ENCODE assay signal across 8 cellular contexts in the genomic region with DNA sequence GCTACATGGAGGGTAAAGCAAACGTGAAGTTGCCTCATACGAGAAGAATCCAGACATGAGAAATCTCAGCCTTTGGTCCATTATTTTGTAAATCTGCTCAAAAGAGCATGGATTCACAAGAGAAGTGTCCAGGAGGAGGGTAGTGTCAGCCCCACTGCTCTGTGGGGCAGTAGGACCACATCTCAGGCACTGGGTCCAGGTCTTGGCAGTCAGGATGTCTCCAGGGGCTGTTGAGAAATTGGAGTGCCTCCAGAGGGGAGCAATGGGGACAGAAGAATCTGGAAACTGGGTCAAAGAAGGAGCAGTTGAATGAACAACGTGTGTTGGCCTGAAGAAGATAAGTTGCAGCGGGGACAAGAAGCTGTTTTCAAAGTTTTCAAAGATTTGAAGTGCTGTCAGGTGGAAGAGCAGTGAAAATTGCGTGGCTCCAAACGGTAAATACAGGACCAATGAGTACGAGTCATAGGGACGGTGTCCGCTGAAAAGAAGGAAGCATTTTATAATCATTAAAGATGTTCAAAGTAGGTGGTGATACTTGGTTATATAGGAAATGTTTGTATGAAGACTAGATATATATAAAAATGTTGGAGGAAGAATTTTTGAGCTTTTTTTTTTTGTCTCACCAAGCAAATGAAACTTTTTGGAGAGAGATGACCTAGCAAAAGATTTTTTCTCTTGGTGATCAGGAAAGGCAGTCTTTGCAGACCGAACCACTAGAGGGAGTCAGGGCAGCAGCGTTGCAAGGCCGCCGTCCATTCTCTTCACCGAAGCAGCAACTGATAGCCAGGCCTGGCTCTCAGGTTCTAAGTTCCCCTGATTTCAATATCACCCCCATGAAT. TPM values are rescaled to one million over a fixed set of nuclear protein-coding genes. Genes with fewer than 3 reads are reported as not detected.
DNase-seq lines count a peak whose midpoint lies in the region; ATAC-seq and TF ChIP-seq lines count a peak whose summit lies in the region.

No MANE protein-coding gene starts in this region.

- POLR2A ChIA-PET in PC-9 (lab: Charles Lee; ENCODE audit: unreplicated experiment), result interaction anchor here (0.6 kb wide), 1 partner anchor 271 kb away, joined by 6 read pairs; no protein-coding TSS in a partner anchor

- no TSS peak for BruUV-seq in PC-9 (replicated peaks; lab: Mats Ljungman, UMichigan)

- H3K27ac Mint-ChIP-seq in activated T-cell treated with anti-CD3 and anti-CD28 coated beads, Interleukin-2, amount 50 U/mL, for 24 hours, result no peak overlapping the region
- no peak overlapping the region for H3K27ac Mint-ChIP-seq in nephron progenitor cell

- H3K4me1 Mint-ChIP-seq in activated T-cell treated with anti-CD3 and anti-CD28 coated beads, Interleukin-2, amount 50 U/mL, for 24 hours (ENCODE audit: low read depth), result peaks cover 19% of the 10 kb centered on the region
- H3K4me1 Mint-ChIP-seq in nephron progenitor cell, result peaks cover 14% of the 10 kb centered on the region

- H3K4me2 ChIP-seq in PC-9, result no peak overlapping the region
- no peak overlapping the region for H3K4me2 ChIP-seq in fibroblast of lung (ENCODE audit: extremely low read depth, insufficient read depth, low read length)

- H4K20me1 ChIP-seq in PC-9 (ENCODE audit: insufficient read depth), result no peaks in the 10 kb centered on the region
- H4K20me1 ChIP-seq in fibroblast of lung (ENCODE audit: control insufficient read depth, extremely low read depth, insufficient read depth, low read length), result no peaks in the 10 kb centered on the region

- no peaks in the 10 kb centered on the region for H3K9me3 ChIP-seq in PC-9 (ENCODE audit: insufficient read depth, low read depth)
- H3K9me3 ChIP-seq in fibroblast of lung (ENCODE audit: control insufficient read depth, insufficient read depth, low read depth, low read length), result no peaks in the 10 kb centered on the region

- no peak overlapping the region for H3K27ac ChIP-seq in PC-9
- H3K27ac ChIP-seq in fibroblast of lung (ENCODE audit: insufficient read depth, low read length), result no peak overlapping the region

- H3K9me3 Mint-ChIP-seq in activated T-cell treated with anti-CD3 and anti-CD28 coated beads, Interleukin-2, amount 50 U/mL, for 24 hours, result no peaks in the 10 kb centered on the region
- no peaks in the 10 kb centered on the region for H3K9me3 Mint-ChIP-seq in nephron progenitor cell

- no peak overlapping the region for H3K9ac ChIP-seq in fibroblast of lung (ENCODE audit: insufficient read depth, low read length)

- no peaks in the 10 kb centered on the region for H3K4me1 ChIP-seq in PC-9 (replicated peaks; ENCODE audit: insufficient read depth)
- peaks cover 6% of the 10 kb centered on the region for H3K4me1 ChIP-seq in fibroblast of lung (ENCODE audit: control insufficient read depth, extremely low read depth, insufficient read depth, low read length)

- DNase-seq in DMS53 treated with DMSO at 0.1 percent for 48 hours (lab: John Stamatoyannopoulos, UW; ENCODE audit: unreplicated experiment), result peak; percentile 63
- peak; percentile 39 to 56 for DNase-seq in PC-9
- DNase-seq in activated T-cell treated with anti-CD3 and anti-CD28 coated beads, Interleukin-2, amount 50 U/mL, for 24 hours, result peak; percentile 49
- peak; percentile 69 to 84 for DNase-seq in fibroblast of lung (ENCODE audit: low read depth in 2 of 2)
- DNase-seq in nephron progenitor cell, result peak; percentile 68
- DNase-seq in stromal cell of bone marrow (ENCODE audit: low read depth), result peak; percentile 58

- H3K27me3 ChIP-seq in PC-9 (ENCODE audit: insufficient read depth, low read depth), result no peaks in the 10 kb centered on the region
- H3K27me3 ChIP-seq in fibroblast of lung (ENCODE audit: control insufficient read depth, insufficient read depth, low read length), result no peaks in the 10 kb centered on the region

- no peaks in the 10 kb centered on the region for H3F3A ChIP-seq in PC-9 (ENCODE audit: insufficient read depth, low read depth)

- no peaks in the 10 kb centered on the region for H3K36me3 Mint-ChIP-seq in activated T-cell treated with anti-CD3 and anti-CD28 coated beads, Interleukin-2, amount 50 U/mL, for 24 hours (ENCODE audit: low read depth)
- peaks cover 17% of the 10 kb centered on the region for H3K36me3 Mint-ChIP-seq in nephron progenitor cell (ENCODE audit: low read depth)

- intact Hi-C loops in PC-9 (cut with micrococcal nuclease; ENCODE audit: unreplicated experiment), result loop anchor here (1.0 to 5.0 kb wide), 4 partner anchors 95 to 348 kb away; a partner anchor contains a TSS

- H3K9me2 ChIP-seq in PC-9 (ENCODE audit: insufficient read depth), result no peaks in the 10 kb centered on the region

- TF ChIP-seq CTCF in PC-9 (conservative IDR thresholded peaks at IDR 0.05) (peak; percentile 86), fibroblast of lung (conservative IDR thresholded peaks at IDR 0.05 in 1 of 2, IDR thresholded peaks at IDR 0.05 in 1 of 2; ENCODE audit: low read depth in 1 of 2, low read length in 2 of 2) (peak; percentile 90 to 93), nephron progenitor cell (IDR thresholded peaks at IDR 0.05) (peak; percentile 83)

- ATAC-seq in HG03565 (IDR thresholded peaks at IDR 0.05; ENCODE audit: unreplicated experiment) (peak; percentile 49), HG03196 (IDR thresholded peaks at IDR 0.05; ENCODE audit: unreplicated experiment) (no peak)

- H2AFZ ChIP-seq in PC-9, result no peak overlapping the region
- H2AFZ ChIP-seq in fibroblast of lung (ENCODE audit: low read length), result no peak overlapping the region

- H3K36me3 ChIP-seq in PC-9 (ENCODE audit: low read depth) (no peaks in the 10 kb centered on the region), fibroblast of lung (ENCODE audit: control insufficient read depth, insufficient read depth, low read length) (no peaks in the 10 kb centered on the region)

- CTCF ChIA-PET in PC-9 (lab: Charles Lee), result interaction anchor here (0.6 to 1.7 kb wide), 4 partner anchors 277 to 415 kb away, joined by 3 to 8 read pairs (median 4); a partner anchor contains a TSS

- no peak overlapping the region for H3K4me3 Mint-ChIP-seq in activated T-cell treated with anti-CD3 and anti-CD28 coated beads, Interleukin-2, amount 50 U/mL, for 24 hours
- H3K4me3 Mint-ChIP-seq in nephron progenitor cell, result no peak overlapping the region

- H3K79me2 ChIP-seq in PC-9 (ENCODE audit: low read depth), result no peaks in the 10 kb centered on the region
- H3K79me2 ChIP-seq in fibroblast of lung (ENCODE audit: control insufficient read depth, insufficient read depth, low read length), result no peaks in the 10 kb centered on the region

- no peak overlapping the region for H3K4me3 ChIP-seq in PC-9
- H3K4me3 ChIP-seq in fibroblast of lung (replicated peaks in 1 of 4; ENCODE audit: control extremely low read depth in 1 of 4, insufficient read depth in 1 of 4, low read depth in 3 of 4, low read length in 4 of 4), result no peak overlapping the region

- no peaks in the 10 kb centered on the region for H3K27me3 Mint-ChIP-seq in activated T-cell treated with anti-CD3 and anti-CD28 coated beads, Interleukin-2, amount 50 U/mL, for 24 hours
- H3K27me3 Mint-ChIP-seq in nephron progenitor cell (ENCODE audit: low read depth, poor library complexity), result no peaks in the 10 kb centered on the region

RNA-seq across cellular contexts. Expression of a gene that starts 57.1 kb away (rescaled TPM):
- 6.1 and 12.3 TPM in 2 replicates for total RNA-seq in PC-9 (2021)
- total RNA-seq in fibroblast of lung, result 1.0 and 1.7 TPM in 2 replicates
- polyA plus RNA-seq in fibroblast of lung, result 3.0 and 4.6 TPM in 2 replicates
- polyA plus RNA-seq in fibroblast of lung (2012), result 2.1 and 2.2 TPM in 2 replicates
- polyA minus RNA-seq in fibroblast of lung (ENCODE audit: low replicate concordance), result 2.8 and 3.1 TPM in 2 replicates
